Comparison of ENCODE assay signal across 2 cellular contexts in the genomic region with DNA sequence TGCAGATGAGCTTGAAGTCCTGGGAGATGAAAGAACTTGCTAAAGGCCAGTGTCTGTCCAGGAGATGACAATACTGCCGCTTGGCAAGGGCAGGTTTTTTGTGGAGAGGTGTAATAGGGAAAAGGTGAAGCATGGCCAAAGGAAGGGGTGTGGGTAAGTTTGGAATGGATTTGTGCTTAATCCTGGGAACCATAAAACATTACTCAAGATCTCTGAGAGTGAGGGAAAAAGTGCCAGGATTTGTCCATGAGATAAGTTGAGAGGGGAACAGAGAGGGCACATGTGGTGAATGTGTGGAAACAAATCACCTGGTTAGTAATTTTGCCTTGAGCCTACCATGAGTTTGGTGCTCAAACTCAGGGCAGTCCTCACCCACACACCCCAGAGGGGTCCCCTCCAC.
TF ChIP-seq lines count a peak whose summit lies in the region.

No MANE protein-coding gene starts in this region.

TF ChIP-seq in SK-N-SH, 30 proteins besides CTCF, POLR2A, EP300 and RAD21 (continued from another document):
- TF ChIP-seq, protein P1, sequence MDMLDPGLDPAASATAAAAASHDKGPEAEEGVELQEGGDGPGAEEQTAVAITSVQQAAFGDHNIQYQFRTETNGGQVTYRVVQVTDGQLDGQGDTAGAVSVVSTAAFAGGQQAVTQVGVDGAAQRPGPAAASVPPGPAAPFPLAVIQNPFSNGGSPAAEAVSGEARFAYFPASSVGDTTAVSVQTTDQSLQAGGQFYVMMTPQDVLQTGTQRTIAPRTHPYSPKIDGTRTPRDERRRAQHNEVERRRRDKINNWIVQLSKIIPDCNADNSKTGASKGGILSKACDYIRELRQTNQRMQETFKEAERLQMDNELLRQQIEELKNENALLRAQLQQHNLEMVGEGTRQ (IDR thresholded peaks at IDR 0.05; ENCODE audit: borderline replicate concordance, low read depth, low read length), result no peak
- TF ChIP-seq EZH2phosphoT487 (IDR thresholded peaks at IDR 0.05; ENCODE audit: borderline replicate concordance, low read depth), result no peak

TF ChIP-seq in SK-N-SH treated with all-trans-retinoic acid at 6 μM for 48 hours, 23 proteins besides CTCF, POLR2A, EP300 and RAD21:
- TF ChIP-seq, protein P2, sequence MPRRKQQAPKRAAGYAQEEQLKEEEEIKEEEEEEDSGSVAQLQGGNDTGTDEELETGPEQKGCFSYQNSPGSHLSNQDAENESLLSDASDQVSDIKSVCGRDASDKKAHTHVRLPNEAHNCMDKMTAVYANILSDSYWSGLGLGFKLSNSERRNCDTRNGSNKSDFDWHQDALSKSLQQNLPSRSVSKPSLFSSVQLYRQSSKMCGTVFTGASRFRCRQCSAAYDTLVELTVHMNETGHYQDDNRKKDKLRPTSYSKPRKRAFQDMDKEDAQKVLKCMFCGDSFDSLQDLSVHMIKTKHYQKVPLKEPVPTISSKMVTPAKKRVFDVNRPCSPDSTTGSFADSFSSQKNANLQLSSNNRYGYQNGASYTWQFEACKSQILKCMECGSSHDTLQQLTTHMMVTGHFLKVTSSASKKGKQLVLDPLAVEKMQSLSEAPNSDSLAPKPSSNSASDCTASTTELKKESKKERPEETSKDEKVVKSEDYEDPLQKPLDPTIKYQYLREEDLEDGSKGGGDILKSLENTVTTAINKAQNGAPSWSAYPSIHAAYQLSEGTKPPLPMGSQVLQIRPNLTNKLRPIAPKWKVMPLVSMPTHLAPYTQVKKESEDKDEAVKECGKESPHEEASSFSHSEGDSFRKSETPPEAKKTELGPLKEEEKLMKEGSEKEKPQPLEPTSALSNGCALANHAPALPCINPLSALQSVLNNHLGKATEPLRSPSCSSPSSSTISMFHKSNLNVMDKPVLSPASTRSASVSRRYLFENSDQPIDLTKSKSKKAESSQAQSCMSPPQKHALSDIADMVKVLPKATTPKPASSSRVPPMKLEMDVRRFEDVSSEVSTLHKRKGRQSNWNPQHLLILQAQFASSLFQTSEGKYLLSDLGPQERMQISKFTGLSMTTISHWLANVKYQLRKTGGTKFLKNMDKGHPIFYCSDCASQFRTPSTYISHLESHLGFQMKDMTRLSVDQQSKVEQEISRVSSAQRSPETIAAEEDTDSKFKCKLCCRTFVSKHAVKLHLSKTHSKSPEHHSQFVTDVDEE (CRISPR knock-in tag; IDR thresholded peaks at IDR 0.05), result no peak
